8 cellular contexts compared by ENCODE assay signal in genomic region chr7:80133361-80134104, GRCh38. TPM values are rescaled to one million over a fixed set of nuclear protein-coding genes. Genes with fewer than 3 reads are reported as not detected.
DNase-seq lines count a peak whose midpoint lies in the region; ATAC-seq and TF ChIP-seq lines count a peak whose summit lies in the region.

No MANE protein-coding gene starts in this region.

- no peaks in the 10 kb centered on the region for H3K36me3 Mint-ChIP-seq in neural crest cell (ENCODE audit: low read depth)
- H3K36me3 Mint-ChIP-seq in stimulated activated memory B cell treated with anti-CD40 and anti-IgM and Interleukin-4, amounts not matched to agents 10 μg/mL and 1 μg/mL and 100 μg/mL, for 72 hours = no peaks in the 10 kb centered on the region

- H3K9me3 ChIP-seq in BLaER1 = peaks cover 12% of the 10 kb centered on the region

- H3K27me3 ChIP-seq in BLaER1 = peaks cover 24% of the 10 kb centered on the region

- ATAC-seq in stimulated activated memory B cell treated with anti-CD40 and anti-IgM and Interleukin-4, amounts not matched to agents 10 μg/mL and 1 μg/mL and 100 μg/mL, for 72 hours = no peak
- ATAC-seq in GM19455 (IDR thresholded peaks at IDR 0.05; ENCODE audit: unreplicated experiment) = no peak

- peaks cover 10% of the 10 kb centered on the region; the same call in 1 of the 2 replicates for H4K20me1 ChIP-seq in BLaER1

- peak overlapping the region; percentile 89 for H3K4me2 ChIP-seq in BLaER1

- peaks cover 27% of the 10 kb centered on the region for H3K4me1 Mint-ChIP-seq in neural crest cell
- H3K4me1 Mint-ChIP-seq in stimulated activated memory B cell treated with anti-CD40 and anti-IgM and Interleukin-4, amounts not matched to agents 10 μg/mL and 1 μg/mL and 100 μg/mL, for 72 hours = peaks cover 4% of the 10 kb centered on the region

- H3K4me3 Mint-ChIP-seq in neural crest cell = peak overlapping the region; percentile 89
- H3K4me3 Mint-ChIP-seq in stimulated activated memory B cell treated with anti-CD40 and anti-IgM and Interleukin-4, amounts not matched to agents 10 μg/mL and 1 μg/mL and 100 μg/mL, for 72 hours = no peak overlapping the region

- no peak overlapping the region for H3K27ac Mint-ChIP-seq in neural crest cell (ENCODE audit: unreplicated experiment)
- H3K27ac Mint-ChIP-seq in stimulated activated memory B cell treated with anti-CD40 and anti-IgM and Interleukin-4, amounts not matched to agents 10 μg/mL and 1 μg/mL and 100 μg/mL, for 72 hours = no peak overlapping the region

- no peaks in the 10 kb centered on the region for H3K9me3 Mint-ChIP-seq in neural crest cell
- peaks cover 9% of the 10 kb centered on the region for H3K9me3 Mint-ChIP-seq in stimulated activated memory B cell treated with anti-CD40 and anti-IgM and Interleukin-4, amounts not matched to agents 10 μg/mL and 1 μg/mL and 100 μg/mL, for 72 hours

- TF ChIP-seq CTCF in neural crest cell (conservative IDR thresholded peaks at IDR 0.05) = peak; percentile 22

- H3K36me3 ChIP-seq in BLaER1 = no peaks in the 10 kb centered on the region

- peaks cover 35% of the 10 kb centered on the region for H3K4me1 ChIP-seq in BLaER1

- peak; percentile 50 for DNase-seq in OCI-M1 (lab: John Stamatoyannopoulos, UW)
- peak; percentile 83 for DNase-seq in epithelial cell of prostate (ENCODE audit: low read depth, low spot score)
- no peak for DNase-seq in neural crest cell (ENCODE audit: low read depth, low spot score)
- DNase-seq in SHP77 (lab: John Stamatoyannopoulos, UW) = no peak
- DNase-seq in stimulated activated CD4-positive, alpha-beta T cell treated with anti-CD3 and anti-CD28 coated beads, Interleukin-4, amount 100 ng/mL, for 4 hours = no peak

- peak overlapping the region; percentile 91; the same call in 1 of the 2 replicates for H3K4me3 ChIP-seq in BLaER1

- no peak overlapping the region for H3K27ac ChIP-seq in BLaER1
- H3K27ac ChIP-seq in epithelial cell of prostate = peak overlapping the region; percentile 93

- no peaks in the 10 kb centered on the region for H3K27me3 Mint-ChIP-seq in neural crest cell (ENCODE audit: low read depth)
- H3K27me3 Mint-ChIP-seq in stimulated activated memory B cell treated with anti-CD40 and anti-IgM and Interleukin-4, amounts not matched to agents 10 μg/mL and 1 μg/mL and 100 μg/mL, for 72 hours = peaks cover 44% of the 10 kb centered on the region

- no peak overlapping the region for H3K9ac ChIP-seq in BLaER1

RNA-seq across cellular contexts. Expression of gene GNAI1, which starts 1.1 kb away (rescaled TPM):
- 25.2 and 26.7 TPM in 2 replicates for total RNA-seq in neural crest cell

Comparison
In these comparisons a context has a peak if more than half of its experiments do, and no peak if none do; other contexts are left out.
1. DNase-seq: peak in OCI-M1 (single experiment) and epithelial cell of prostate (single experiment); none in neural crest cell (single experiment), SHP77 (0 of 2) and stimulated activated CD4-positive, alpha-beta T cell treated with anti-CD3 and anti-CD28 coated beads, Interleukin-4, amount 100 ng/mL, for 4 hours (0 of 2).